7 cellular contexts compared by ENCODE assay signal in genomic region chr2:174344716-174345472, GRCh38. TPM values are rescaled to one million over a fixed set of nuclear protein-coding genes. Genes with fewer than 3 reads are reported as not detected.
DNase-seq lines count a peak whose midpoint lies in the region; ATAC-seq and TF ChIP-seq lines count a peak whose summit lies in the region.

No MANE protein-coding gene starts in this region.

- POLR2A ChIA-PET in GM10248 (lab: Yijun Ruan, JAX) = no interaction called here

- no peak for DNase-seq in GM10248 (ENCODE audit: extremely low spot score)
- DNase-seq in NCI-H1105 (lab: John Stamatoyannopoulos, UW) = peak; percentile 19
- DNase-seq in astrocyte of the hippocampus (ENCODE audit: low read depth, low spot score) = peak; percentile 56
- peak; percentile 54 for DNase-seq in neuronal stem cell (ENCODE audit: low spot score)
- DNase-seq in anterior cingulate cortex (lab: John Stamatoyannopoulos, UW) = no peak
- no peak for DNase-seq in hippocampal formation (lab: John Stamatoyannopoulos, UW)

- H3K4me2 ChIP-seq in neuronal stem cell (ENCODE audit: insufficient read depth, low read length, poor library complexity, severe bottlenecking) = no peak overlapping the region

- no peak overlapping the region for H3K27ac ChIP-seq in neuronal stem cell (replicated peaks; ENCODE audit: low read length)

- CTCF ChIA-PET in GM10248 (lab: Yijun Ruan, JAX) = interaction anchor here (0.6 to 2.2 kb wide), 18 partner anchors 9 to 1413 kb away, joined by 3 to 12 read pairs (median 3); partner anchors contain the start of gene SP9

- H2BK120ac ChIP-seq in neuronal stem cell (ENCODE audit: low read depth, low read length) = no peak overlapping the region

- TF ChIP-seq CTCF in GM10248 (IDR thresholded peaks at IDR 0.05; ENCODE audit: control extremely low read depth, extremely low read depth, low read depth, missing control alignments) = peak; percentile 37

- ATAC-seq in GM18520 (IDR thresholded peaks at IDR 0.05; ENCODE audit: unreplicated experiment) = no peak

- H2AFZ ChIP-seq in neuronal stem cell (ENCODE audit: low read length) = no peak overlapping the region

- no peaks in the 10 kb centered on the region for H3K9me3 ChIP-seq in neuronal stem cell (replicated peaks in 1 of 2; ENCODE audit: control insufficient read depth in 2 of 2, insufficient read depth in 1 of 2, low read depth in 1 of 2, low read length in 2 of 2)

- peaks cover 21 to 48% (median 35%) of the 10 kb centered on the region in 3 experiments for H3K27me3 ChIP-seq in neuronal stem cell (ENCODE audit: control insufficient read depth in 3 of 3, insufficient read depth in 3 of 3, low read depth in 1 of 3, low read length in 3 of 3)

- H3K23ac ChIP-seq in neuronal stem cell (ENCODE audit: low read depth, low read length, poor library complexity) = no peak overlapping the region

- H3K14ac ChIP-seq in neuronal stem cell (ENCODE audit: low read length) = no peak overlapping the region

- H3K79me1 ChIP-seq in neuronal stem cell (ENCODE audit: low read depth, low read length) = no peaks in the 10 kb centered on the region

- no peak overlapping the region for H2AK5ac ChIP-seq in neuronal stem cell (ENCODE audit: low read depth, low read length)

- no peak overlapping the region for H3K4ac ChIP-seq in neuronal stem cell (ENCODE audit: low read length)

- no peak overlapping the region for H4K8ac ChIP-seq in neuronal stem cell (ENCODE audit: low read depth, low read length)

- no peak overlapping the region for H2BK5ac ChIP-seq in neuronal stem cell (ENCODE audit: low read length)

- no peak overlapping the region for H2BK12ac ChIP-seq in neuronal stem cell (ENCODE audit: low read length)

- H3K36me3 ChIP-seq in neuronal stem cell (replicated peaks in 1 of 2; ENCODE audit: control insufficient read depth in 2 of 2, insufficient read depth in 2 of 2, low read length in 2 of 2) = peaks cover 4 to 21% of the 10 kb centered on the region in 2 donors

- H3K18ac ChIP-seq in neuronal stem cell (ENCODE audit: low read length) = no peak overlapping the region

- no peak overlapping the region for H3K9ac ChIP-seq in neuronal stem cell (ENCODE audit: low read depth, low read length, poor library complexity)

- WGBS in neuronal stem cell (ENCODE audit: extremely low coverage in 2 of 2, insufficient read length in 2 of 2, insufficient replicate concordance in 1 of 2), 2 donors = no CpG with 5 or more reads among the region's 14 CpGs

- H3K4me1 ChIP-seq in neuronal stem cell (ENCODE audit: control insufficient read depth in 2 of 2, insufficient read depth in 1 of 2, low read depth in 1 of 2, low read length in 2 of 2) = peaks cover 7 to 23% of the 10 kb centered on the region in 2 donors

- H2BK15ac ChIP-seq in neuronal stem cell (ENCODE audit: low read length) = no peak overlapping the region

- H3K4me3 ChIP-seq in neuronal stem cell (ENCODE audit: low read length in 2 of 2) = no peak overlapping the region

- no peak overlapping the region for H4K91ac ChIP-seq in neuronal stem cell (ENCODE audit: low read depth, low read length, poor library complexity)

RNA-seq across cellular contexts. Expression of gene SP9, which starts 10.1 kb away (rescaled TPM):
- 0.11 TPM for polyA plus RNA-seq in neuronal stem cell (2013, experiment 1 of 2)
- 0.10 TPM for polyA plus RNA-seq in neuronal stem cell (2013, experiment 2 of 2)

RNA-seq across cellular contexts. Expression of gene SCRN3, which starts 50.6 kb away (rescaled TPM):
- 14.3 TPM for polyA plus RNA-seq in neuronal stem cell (2013, experiment 1 of 2)
- 13.9 TPM for polyA plus RNA-seq in neuronal stem cell (2013, experiment 2 of 2)

Comparison
In these comparisons a context has a peak if more than half of its experiments do, and no peak if none do; other contexts are left out.
1. DNase-seq: peak in NCI-H1105 (single experiment), astrocyte of the hippocampus (single experiment) and neuronal stem cell (single experiment); none in GM10248 (single experiment), anterior cingulate cortex (0 of 58) and hippocampal formation (0 of 2).